Comparison of ENCODE assay signal across 1 cellular context in the genomic region with DNA sequence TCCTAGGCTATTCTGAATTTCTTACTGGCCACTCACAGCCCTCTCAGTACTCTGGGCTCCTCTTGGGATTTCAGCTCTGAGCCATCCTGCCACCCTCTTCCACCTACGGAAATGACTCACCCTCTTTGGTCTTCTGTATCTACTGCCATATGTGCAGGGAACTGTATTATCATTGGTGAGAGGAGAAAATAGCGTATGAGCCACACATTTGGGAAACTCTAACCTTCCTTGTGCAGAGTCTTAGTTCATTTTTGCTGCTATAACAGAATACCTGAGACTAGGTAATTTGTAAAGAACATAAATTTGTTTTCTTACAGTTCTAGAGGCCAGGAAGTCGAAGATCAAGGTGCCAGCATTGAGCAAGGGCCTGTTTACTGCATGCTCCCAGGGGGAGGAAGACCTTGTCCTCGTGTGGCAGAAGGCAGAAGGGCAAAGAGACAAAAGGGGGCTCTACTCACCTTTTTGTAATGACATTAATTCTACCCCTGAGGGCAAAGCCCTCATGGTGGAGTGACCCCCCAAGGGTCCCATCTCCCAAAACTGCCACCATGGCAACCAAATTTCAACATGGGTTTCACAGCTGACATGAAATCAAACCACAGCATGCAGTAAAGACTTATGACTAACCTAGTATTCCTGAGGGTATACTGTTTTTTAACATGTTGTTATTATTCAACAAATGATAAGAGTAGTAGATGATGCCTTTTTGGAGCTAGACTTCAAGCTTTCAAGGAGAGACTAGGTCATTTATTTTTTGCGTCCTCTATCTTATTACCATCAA.
TF ChIP-seq lines count a peak whose summit lies in the region.

No MANE protein-coding gene starts in this region.

TF ChIP-seq in HepG2, 621 proteins besides CTCF, POLR2A, EP300 and RAD21 (continued from another document and continues in another):
- TF ChIP-seq ZNF496 (CRISPR knock-in tag; IDR thresholded peaks at IDR 0.05; ENCODE audit: insufficient replicate concordance), result no peak
- peak; percentile 76 for TF ChIP-seq NCOA2 (CRISPR knock-in tag; IDR thresholded peaks at IDR 0.05)
- no peak for TF ChIP-seq GPN1 (CRISPR knock-in tag; IDR thresholded peaks at IDR 0.05; ENCODE audit: borderline replicate concordance)
- no peak for TF ChIP-seq RARG (CRISPR knock-in tag; IDR thresholded peaks at IDR 0.05; ENCODE audit: low read depth)
- no peak for TF ChIP-seq ZBTB21 (CRISPR knock-in tag; IDR thresholded peaks at IDR 0.05)
- peak; percentile 39; the same call in 1 of the 2 replicates for TF ChIP-seq FOSL1 (CRISPR knock-in tag; IDR thresholded peaks at IDR 0.05; ENCODE audit: borderline replicate concordance)
- TF ChIP-seq, protein P1, sequence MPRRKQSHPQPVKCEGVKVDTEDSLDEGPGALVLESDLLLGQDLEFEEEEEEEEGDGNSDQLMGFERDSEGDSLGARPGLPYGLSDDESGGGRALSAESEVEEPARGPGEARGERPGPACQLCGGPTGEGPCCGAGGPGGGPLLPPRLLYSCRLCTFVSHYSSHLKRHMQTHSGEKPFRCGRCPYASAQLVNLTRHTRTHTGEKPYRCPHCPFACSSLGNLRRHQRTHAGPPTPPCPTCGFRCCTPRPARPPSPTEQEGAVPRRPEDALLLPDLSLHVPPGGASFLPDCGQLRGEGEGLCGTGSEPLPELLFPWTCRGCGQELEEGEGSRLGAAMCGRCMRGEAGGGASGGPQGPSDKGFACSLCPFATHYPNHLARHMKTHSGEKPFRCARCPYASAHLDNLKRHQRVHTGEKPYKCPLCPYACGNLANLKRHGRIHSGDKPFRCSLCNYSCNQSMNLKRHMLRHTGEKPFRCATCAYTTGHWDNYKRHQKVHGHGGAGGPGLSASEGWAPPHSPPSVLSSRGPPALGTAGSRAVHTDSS (CRISPR knock-in tag; conservative IDR thresholded peaks at IDR 0.05), result no peak
- no peak for TF ChIP-seq ZNF788 (CRISPR knock-in tag; IDR thresholded peaks at IDR 0.05; ENCODE audit: borderline replicate concordance)
- TF ChIP-seq, protein P2, sequence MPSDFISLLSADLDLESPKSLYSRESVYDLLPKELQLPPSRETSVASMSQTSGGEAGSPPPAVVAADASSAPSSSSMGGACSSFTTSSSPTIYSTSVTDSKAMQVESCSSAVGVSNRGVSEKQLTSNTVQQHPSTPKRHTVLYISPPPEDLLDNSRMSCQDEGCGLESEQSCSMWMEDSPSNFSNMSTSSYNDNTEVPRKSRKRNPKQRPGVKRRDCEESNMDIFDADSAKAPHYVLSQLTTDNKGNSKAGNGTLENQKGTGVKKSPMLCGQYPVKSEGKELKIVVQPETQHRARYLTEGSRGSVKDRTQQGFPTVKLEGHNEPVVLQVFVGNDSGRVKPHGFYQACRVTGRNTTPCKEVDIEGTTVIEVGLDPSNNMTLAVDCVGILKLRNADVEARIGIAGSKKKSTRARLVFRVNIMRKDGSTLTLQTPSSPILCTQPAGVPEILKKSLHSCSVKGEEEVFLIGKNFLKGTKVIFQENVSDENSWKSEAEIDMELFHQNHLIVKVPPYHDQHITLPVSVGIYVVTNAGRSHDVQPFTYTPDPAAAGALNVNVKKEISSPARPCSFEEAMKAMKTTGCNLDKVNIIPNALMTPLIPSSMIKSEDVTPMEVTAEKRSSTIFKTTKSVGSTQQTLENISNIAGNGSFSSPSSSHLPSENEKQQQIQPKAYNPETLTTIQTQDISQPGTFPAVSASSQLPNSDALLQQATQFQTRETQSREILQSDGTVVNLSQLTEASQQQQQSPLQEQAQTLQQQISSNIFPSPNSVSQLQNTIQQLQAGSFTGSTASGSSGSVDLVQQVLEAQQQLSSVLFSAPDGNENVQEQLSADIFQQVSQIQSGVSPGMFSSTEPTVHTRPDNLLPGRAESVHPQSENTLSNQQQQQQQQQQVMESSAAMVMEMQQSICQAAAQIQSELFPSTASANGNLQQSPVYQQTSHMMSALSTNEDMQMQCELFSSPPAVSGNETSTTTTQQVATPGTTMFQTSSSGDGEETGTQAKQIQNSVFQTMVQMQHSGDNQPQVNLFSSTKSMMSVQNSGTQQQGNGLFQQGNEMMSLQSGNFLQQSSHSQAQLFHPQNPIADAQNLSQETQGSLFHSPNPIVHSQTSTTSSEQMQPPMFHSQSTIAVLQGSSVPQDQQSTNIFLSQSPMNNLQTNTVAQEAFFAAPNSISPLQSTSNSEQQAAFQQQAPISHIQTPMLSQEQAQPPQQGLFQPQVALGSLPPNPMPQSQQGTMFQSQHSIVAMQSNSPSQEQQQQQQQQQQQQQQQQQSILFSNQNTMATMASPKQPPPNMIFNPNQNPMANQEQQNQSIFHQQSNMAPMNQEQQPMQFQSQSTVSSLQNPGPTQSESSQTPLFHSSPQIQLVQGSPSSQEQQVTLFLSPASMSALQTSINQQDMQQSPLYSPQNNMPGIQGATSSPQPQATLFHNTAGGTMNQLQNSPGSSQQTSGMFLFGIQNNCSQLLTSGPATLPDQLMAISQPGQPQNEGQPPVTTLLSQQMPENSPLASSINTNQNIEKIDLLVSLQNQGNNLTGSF (CRISPR knock-in tag; IDR thresholded peaks at IDR 0.05), result no peak
- TF ChIP-seq ZFP36L1 (CRISPR knock-in tag; IDR thresholded peaks at IDR 0.05), result no peak
- no peak for TF ChIP-seq ZNF883 (CRISPR knock-in tag; IDR thresholded peaks at IDR 0.05; ENCODE audit: not compliant biosample characterization)
- no peak for TF ChIP-seq CBFB (CRISPR knock-in tag; IDR thresholded peaks at IDR 0.05)
- peak; percentile 56; the same call in 1 of the 2 replicates for TF ChIP-seq RARA (CRISPR knock-in tag; IDR thresholded peaks at IDR 0.05)
- TF ChIP-seq ZFP36 (IDR thresholded peaks at IDR 0.05; ENCODE audit: borderline replicate concordance, low read depth, low read length, partially characterized antibody), result no peak
- TF ChIP-seq, protein P3, sequence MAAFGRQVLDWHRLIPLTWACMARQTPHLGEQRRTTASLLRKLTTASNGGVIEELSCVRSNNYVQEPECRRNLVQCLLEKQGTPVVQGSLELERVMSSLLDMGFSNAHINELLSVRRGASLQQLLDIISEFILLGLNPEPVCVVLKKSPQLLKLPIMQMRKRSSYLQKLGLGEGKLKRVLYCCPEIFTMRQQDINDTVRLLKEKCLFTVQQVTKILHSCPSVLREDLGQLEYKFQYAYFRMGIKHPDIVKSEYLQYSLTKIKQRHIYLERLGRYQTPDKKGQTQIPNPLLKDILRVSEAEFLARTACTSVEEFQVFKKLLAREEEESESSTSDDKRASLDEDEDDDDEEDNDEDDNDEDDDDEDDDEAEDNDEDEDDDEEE (CRISPR knock-in tag; IDR thresholded peaks at IDR 0.05), result no peak
- no peak for TF ChIP-seq ZSCAN9 (CRISPR knock-in tag; IDR thresholded peaks at IDR 0.05; ENCODE audit: borderline replicate concordance)
- TF ChIP-seq ZNF530 (CRISPR knock-in tag; IDR thresholded peaks at IDR 0.05; ENCODE audit: low read depth), result no peak
- TF ChIP-seq ZSCAN29 (CRISPR knock-in tag; conservative IDR thresholded peaks at IDR 0.05), result no peak
- no peak for TF ChIP-seq NR1H2 (CRISPR knock-in tag; IDR thresholded peaks at IDR 0.05; ENCODE audit: borderline replicate concordance, low read depth)
- TF ChIP-seq SIX1 (CRISPR knock-in tag; IDR thresholded peaks at IDR 0.05; ENCODE audit: borderline replicate concordance), result no peak
- TF ChIP-seq SATB2 (CRISPR knock-in tag; IDR thresholded peaks at IDR 0.05), result no peak
- TF ChIP-seq KLF16 (CRISPR knock-in tag; IDR thresholded peaks at IDR 0.05), result no peak
- no peak for TF ChIP-seq PLRG1 (conservative IDR thresholded peaks at IDR 0.05)
- no peak; the same call in 1 of the 2 replicates for TF ChIP-seq RFX3 (CRISPR knock-in tag; IDR thresholded peaks at IDR 0.05)
- TF ChIP-seq ZNF768 (CRISPR knock-in tag; IDR thresholded peaks at IDR 0.05), result no peak
- TF ChIP-seq, protein P4, sequence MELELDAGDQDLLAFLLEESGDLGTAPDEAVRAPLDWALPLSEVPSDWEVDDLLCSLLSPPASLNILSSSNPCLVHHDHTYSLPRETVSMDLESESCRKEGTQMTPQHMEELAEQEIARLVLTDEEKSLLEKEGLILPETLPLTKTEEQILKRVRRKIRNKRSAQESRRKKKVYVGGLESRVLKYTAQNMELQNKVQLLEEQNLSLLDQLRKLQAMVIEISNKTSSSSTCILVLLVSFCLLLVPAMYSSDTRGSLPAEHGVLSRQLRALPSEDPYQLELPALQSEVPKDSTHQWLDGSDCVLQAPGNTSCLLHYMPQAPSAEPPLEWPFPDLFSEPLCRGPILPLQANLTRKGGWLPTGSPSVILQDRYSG (CRISPR knock-in tag; IDR thresholded peaks at IDR 0.05), result no peak
- no peak for TF ChIP-seq ZNF230 (CRISPR knock-in tag; IDR thresholded peaks at IDR 0.05)
- TF ChIP-seq HNF4A (CRISPR knock-in tag; IDR thresholded peaks at IDR 0.05), result peak; percentile 77
- TF ChIP-seq, protein P5, sequence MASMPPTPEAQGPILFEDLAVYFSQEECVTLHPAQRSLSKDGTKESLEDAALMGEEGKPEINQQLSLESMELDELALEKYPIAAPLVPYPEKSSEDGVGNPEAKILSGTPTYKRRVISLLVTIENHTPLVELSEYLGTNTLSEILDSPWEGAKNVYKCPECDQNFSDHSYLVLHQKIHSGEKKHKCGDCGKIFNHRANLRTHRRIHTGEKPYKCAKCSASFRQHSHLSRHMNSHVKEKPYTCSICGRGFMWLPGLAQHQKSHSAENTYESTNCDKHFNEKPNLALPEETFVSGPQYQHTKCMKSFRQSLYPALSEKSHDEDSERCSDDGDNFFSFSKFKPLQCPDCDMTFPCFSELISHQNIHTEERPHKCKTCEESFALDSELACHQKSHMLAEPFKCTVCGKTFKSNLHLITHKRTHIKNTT (CRISPR knock-in tag; IDR thresholded peaks at IDR 0.05), result no peak
- no peak for TF ChIP-seq MATR3 (CRISPR knock-in tag; IDR thresholded peaks at IDR 0.05)
- TF ChIP-seq ZBTB8A (CRISPR knock-in tag; IDR thresholded peaks at IDR 0.05; ENCODE audit: borderline replicate concordance, low read depth), result no peak
- TF ChIP-seq ZNF761 (CRISPR knock-in tag; conservative IDR thresholded peaks at IDR 0.05), result no peak
- TF ChIP-seq GATAD2A (CRISPR knock-in tag; IDR thresholded peaks at IDR 0.05), result peak; percentile 73
- TF ChIP-seq, protein P6, sequence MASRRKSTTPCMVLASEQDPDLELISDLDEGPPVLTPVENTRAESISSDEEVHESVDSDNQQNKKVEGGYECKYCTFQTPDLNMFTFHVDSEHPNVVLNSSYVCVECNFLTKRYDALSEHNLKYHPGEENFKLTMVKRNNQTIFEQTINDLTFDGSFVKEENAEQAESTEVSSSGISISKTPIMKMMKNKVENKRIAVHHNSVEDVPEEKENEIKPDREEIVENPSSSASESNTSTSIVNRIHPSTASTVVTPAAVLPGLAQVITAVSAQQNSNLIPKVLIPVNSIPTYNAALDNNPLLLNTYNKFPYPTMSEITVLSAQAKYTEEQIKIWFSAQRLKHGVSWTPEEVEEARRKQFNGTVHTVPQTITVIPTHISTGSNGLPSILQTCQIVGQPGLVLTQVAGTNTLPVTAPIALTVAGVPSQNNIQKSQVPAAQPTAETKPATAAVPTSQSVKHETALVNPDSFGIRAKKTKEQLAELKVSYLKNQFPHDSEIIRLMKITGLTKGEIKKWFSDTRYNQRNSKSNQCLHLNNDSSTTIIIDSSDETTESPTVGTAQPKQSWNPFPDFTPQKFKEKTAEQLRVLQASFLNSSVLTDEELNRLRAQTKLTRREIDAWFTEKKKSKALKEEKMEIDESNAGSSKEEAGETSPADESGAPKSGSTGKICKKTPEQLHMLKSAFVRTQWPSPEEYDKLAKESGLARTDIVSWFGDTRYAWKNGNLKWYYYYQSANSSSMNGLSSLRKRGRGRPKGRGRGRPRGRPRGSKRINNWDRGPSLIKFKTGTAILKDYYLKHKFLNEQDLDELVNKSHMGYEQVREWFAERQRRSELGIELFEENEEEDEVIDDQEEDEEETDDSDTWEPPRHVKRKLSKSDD (CRISPR knock-in tag; IDR thresholded peaks at IDR 0.05; ENCODE audit: low read depth), result no peak
- TF ChIP-seq, protein P7, sequence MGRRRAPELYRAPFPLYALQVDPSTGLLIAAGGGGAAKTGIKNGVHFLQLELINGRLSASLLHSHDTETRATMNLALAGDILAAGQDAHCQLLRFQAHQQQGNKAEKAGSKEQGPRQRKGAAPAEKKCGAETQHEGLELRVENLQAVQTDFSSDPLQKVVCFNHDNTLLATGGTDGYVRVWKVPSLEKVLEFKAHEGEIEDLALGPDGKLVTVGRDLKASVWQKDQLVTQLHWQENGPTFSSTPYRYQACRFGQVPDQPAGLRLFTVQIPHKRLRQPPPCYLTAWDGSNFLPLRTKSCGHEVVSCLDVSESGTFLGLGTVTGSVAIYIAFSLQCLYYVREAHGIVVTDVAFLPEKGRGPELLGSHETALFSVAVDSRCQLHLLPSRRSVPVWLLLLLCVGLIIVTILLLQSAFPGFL (CRISPR knock-in tag; IDR thresholded peaks at IDR 0.05), result no peak
- no peak for TF ChIP-seq NR3C1 (CRISPR knock-in tag; IDR thresholded peaks at IDR 0.05)
- TF ChIP-seq RXRA (CRISPR knock-in tag; IDR thresholded peaks at IDR 0.05), result peak; percentile 28; the same call in 1 of the 2 replicates
- TF ChIP-seq SP1 (IDR thresholded peaks at IDR 0.05), result no peak
- TF ChIP-seq SP1 (CRISPR knock-in tag; IDR thresholded peaks at IDR 0.05), result no peak
- TF ChIP-seq ATF1 (CRISPR knock-in tag; IDR thresholded peaks at IDR 0.05), result 0 out of 2 replicates have a peak, but pooled peaks have one; percentile 13
- no peak for TF ChIP-seq ZFP41 (CRISPR knock-in tag; IDR thresholded peaks at IDR 0.05; ENCODE audit: borderline replicate concordance)
- TF ChIP-seq YEATS2 (CRISPR knock-in tag; IDR thresholded peaks at IDR 0.05; ENCODE audit: borderline replicate concordance), result no peak
- TF ChIP-seq, protein P8, sequence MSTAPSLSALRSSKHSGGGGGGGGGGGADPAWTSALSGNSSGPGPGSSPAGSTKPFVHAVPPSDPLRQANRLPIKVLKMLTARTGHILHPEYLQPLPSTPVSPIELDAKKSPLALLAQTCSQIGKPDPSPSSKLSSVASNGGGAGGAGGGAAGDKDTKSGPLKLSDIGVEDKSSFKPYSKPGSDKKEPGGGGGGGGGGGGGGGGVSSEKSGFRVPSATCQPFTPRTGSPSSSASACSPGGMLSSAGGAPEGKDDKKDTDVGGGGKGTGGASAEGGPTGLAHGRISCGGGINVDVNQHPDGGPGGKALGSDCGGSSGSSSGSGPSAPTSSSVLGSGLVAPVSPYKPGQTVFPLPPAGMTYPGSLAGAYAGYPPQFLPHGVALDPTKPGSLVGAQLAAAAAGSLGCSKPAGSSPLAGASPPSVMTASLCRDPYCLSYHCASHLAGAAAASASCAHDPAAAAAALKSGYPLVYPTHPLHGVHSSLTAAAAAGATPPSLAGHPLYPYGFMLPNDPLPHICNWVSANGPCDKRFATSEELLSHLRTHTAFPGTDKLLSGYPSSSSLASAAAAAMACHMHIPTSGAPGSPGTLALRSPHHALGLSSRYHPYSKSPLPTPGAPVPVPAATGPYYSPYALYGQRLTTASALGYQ (CRISPR knock-in tag; IDR thresholded peaks at IDR 0.05), result no peak
- TF ChIP-seq ZKSCAN5 (CRISPR knock-in tag; IDR thresholded peaks at IDR 0.05), result no peak
- TF ChIP-seq ZNF446 (CRISPR knock-in tag; IDR thresholded peaks at IDR 0.05), result no peak
- peak; percentile 69 for TF ChIP-seq ZMYM4 (CRISPR knock-in tag; IDR thresholded peaks at IDR 0.05)
- TF ChIP-seq SNAPC2 (CRISPR knock-in tag; IDR thresholded peaks at IDR 0.05), result no peak
- no peak for TF ChIP-seq ZIK1 (CRISPR knock-in tag; IDR thresholded peaks at IDR 0.05; ENCODE audit: borderline replicate concordance, low read depth)
- no peak for TF ChIP-seq PHF21A (CRISPR knock-in tag; IDR thresholded peaks at IDR 0.05)
- TF ChIP-seq ZNF550 (CRISPR knock-in tag; IDR thresholded peaks at IDR 0.05; ENCODE audit: borderline replicate concordance), result no peak
- no peak for TF ChIP-seq NR2F2 (IDR thresholded peaks at IDR 0.05; ENCODE audit: borderline replicate concordance, low read depth)
- peak; percentile 58; the same call in 1 of the 2 replicates for TF ChIP-seq FOXA3 (CRISPR knock-in tag; IDR thresholded peaks at IDR 0.05)
- TF ChIP-seq ZNF598 (CRISPR knock-in tag; IDR thresholded peaks at IDR 0.05; ENCODE audit: borderline replicate concordance), result no peak
